8 cellular contexts compared by ENCODE assay signal in genomic region chr17:9021985-9022552, GRCh38. TPM values are rescaled to one million over a fixed set of nuclear protein-coding genes. Genes with fewer than 3 reads are reported as not detected.
DNase-seq lines count a peak whose midpoint lies in the region; ATAC-seq, FAIRE-seq and TF ChIP-seq lines count a peak whose summit lies in the region.

No MANE protein-coding gene starts in this region.

- no peaks in the 10 kb centered on the region for H4K20me1 ChIP-seq in GM12878 (ENCODE audit: control insufficient read depth, insufficient read depth)

- TF ChIP-seq CTCF in GM12878 (IDR thresholded peaks at IDR 0.05 in 2 of 3, conservative IDR thresholded peaks at IDR 0.05 in 1 of 3; ENCODE audit: control insufficient read depth in 2 of 3, extremely low read depth in 1 of 3, insufficient read depth in 1 of 3, low read depth in 3 of 3, low read length in 3 of 3) (no peak), stomach (IDR thresholded peaks at IDR 0.05) (no peak)

- CTCF ChIA-PET in GM12878 (lab: Yijun Ruan, JAX): no interaction called here

- H3K79me2 ChIP-seq in GM12878 (ENCODE audit: control insufficient read depth, insufficient read depth, low read length): no peaks in the 10 kb centered on the region

- H3K4me1 ChIP-seq in GM12878 (ENCODE audit: control insufficient read depth, insufficient read depth, low read length): peaks cover 15% of the 10 kb centered on the region
- peaks cover 23 to 42% (median 35%) of the 10 kb centered on the region in 4 donors for H3K4me1 ChIP-seq in stomach

- peak; percentile 38 for ATAC-seq in GM12878

- no peak for TF ChIP-seq EP300 in Ishikawa (IDR thresholded peaks at IDR 0.05; ENCODE audit: borderline replicate concordance)
- TF ChIP-seq EP300 in GM12878 (IDR thresholded peaks at IDR 0.05; ENCODE audit: borderline replicate concordance in 1 of 2, control insufficient read depth in 1 of 2, low read depth in 2 of 2, low read length in 2 of 2): no peak
- TF ChIP-seq EP300 in stomach (IDR thresholded peaks at IDR 0.05): no peak

- TF ChIP-seq POLR2A in GM12878 (IDR thresholded peaks at IDR 0.05; ENCODE audit: low read depth, low read length) (no peak), stomach (IDR thresholded peaks at IDR 0.05) (no peak)

- in situ Hi-C loops in GM12878 (cut with MboI): no loop called here

- peaks cover 17 to 26% of the 10 kb centered on the region in 2 experiments for H3K27me3 ChIP-seq in GM12878 (replicated peaks in 1 of 2; ENCODE audit: control insufficient read depth in 2 of 2, insufficient read depth in 2 of 2, low read length in 1 of 2)
- peaks cover 22% of the 10 kb centered on the region for H3K27me3 ChIP-seq in layer of hippocampus (ENCODE audit: control insufficient read depth, insufficient read depth, low read length)
- H3K27me3 ChIP-seq in stomach: peaks cover 0 to 62% (median 41%) of the 10 kb centered on the region in 3 donors

- FAIRE-seq in GM12878 (lab: Jason Lieb, UNC): no peak

- H3K36me3 ChIP-seq in GM12878 (ENCODE audit: control insufficient read depth in 2 of 2, insufficient read depth in 2 of 2, low read length in 1 of 2) (no peaks in the 10 kb centered on the region), stomach (no peaks in the 10 kb centered on the region)

- peak overlapping the region; percentile 90 for H3K4me2 ChIP-seq in GM12878 (ENCODE audit: control insufficient read depth, insufficient read depth)

- TF ChIP-seq RAD21 in Ishikawa (IDR thresholded peaks at IDR 0.05; ENCODE audit: low read depth) (no peak), GM12878 (IDR thresholded peaks at IDR 0.05; ENCODE audit: insufficient read depth, low read depth, low read length) (no peak)

- POLR2A ChIA-PET in GM12878 (lab: Charles Lee): no interaction called here

- peaks cover 5% of the 10 kb centered on the region; the same call in 2 of the 3 replicates for H3K9me3 ChIP-seq in GM12878 (replicated peaks; ENCODE audit: control insufficient read depth, insufficient read depth, low read length)
- H3K9me3 ChIP-seq in stomach: no peaks in the 10 kb centered on the region

- H3K27ac ChIP-seq in GM12878 (ENCODE audit: control insufficient read depth, insufficient read depth): no peak overlapping the region
- H3K27ac ChIP-seq in layer of hippocampus (ENCODE audit: low read depth, low read length): peak overlapping the region; percentile 10
- peak overlapping the region; percentile 64 to 91 (median 78) for H3K27ac ChIP-seq in stomach

- H3K9ac ChIP-seq in GM12878 (ENCODE audit: control insufficient read depth, insufficient read depth, low read length): no peak overlapping the region

- intact Hi-C loops in GM12878 (cut with micrococcal nuclease; ENCODE audit: unreplicated experiment) (no loop called here), stomach (cut with DNase I; ENCODE audit: low total_unique reads) (no loop called here)

- peak overlapping the region; percentile 76 for H3K4me3 ChIP-seq in GM12878
- peak overlapping the region; percentile 57 to 84 (median 68) for H3K4me3 ChIP-seq in stomach

- H2AFZ ChIP-seq in GM12878 (ENCODE audit: control insufficient read depth, low read depth, low read length): peak overlapping the region; percentile 64; the same call in 1 of the 2 replicates

- BruUV-seq in GM12878 (replicated peaks; lab: Mats Ljungman, UMichigan): no TSS peak

- SMC1A ChIA-PET in GM12878 (lab: Charles Lee; ENCODE audit: uncharacterized antibody, unreplicated experiment): no interaction called here

- DNase-seq in D341Med (ENCODE audit: low spot score): peak; percentile 46
- DNase-seq in GM12878 (ENCODE audit: low read depth, low spot score): no peak
- no peak for DNase-seq in stomach
- no peak for DNase-seq in occipital lobe (lab: John Stamatoyannopoulos, UW)
- DNase-seq in mucosa of gallbladder (ENCODE audit: low spot score): no peak
- no peak for DNase-seq in effector CD4-positive, alpha-beta T cell

- WGBS in GM12878 (ENCODE audit: insufficient coverage, insufficient replicate concordance, low lambda C conversion rate, missing lambda C conversion rate): 16% methylated on average over 57 of the region's 76 CpGs
- WGBS in stomach, 5 donors: 0 to 1% (median 1%) methylated on average over 12 to 76 of the region's 76 CpGs

- RAD21 ChIA-PET in GM12878 (lab: Charles Lee; ENCODE audit: unreplicated experiment): interaction anchor here (1.2 kb wide), 1 partner anchor 10 kb away, joined by 4 read pairs; no protein-coding TSS in a partner anchor

TF ChIP-seq in Ishikawa, 13 proteins besides CTCF, POLR2A, EP300 and RAD21:
- no peak for TF ChIP-seq FOXM1 (IDR thresholded peaks at IDR 0.05; ENCODE audit: borderline replicate concordance, low read depth)
- TF ChIP-seq NFIC (IDR thresholded peaks at IDR 0.05): no peak
- TF ChIP-seq YY1 (IDR thresholded peaks at IDR 0.05; ENCODE audit: low read depth): no peak
- TF ChIP-seq, protein P1, sequence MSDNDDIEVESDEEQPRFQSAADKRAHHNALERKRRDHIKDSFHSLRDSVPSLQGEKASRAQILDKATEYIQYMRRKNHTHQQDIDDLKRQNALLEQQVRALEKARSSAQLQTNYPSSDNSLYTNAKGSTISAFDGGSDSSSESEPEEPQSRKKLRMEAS (IDR thresholded peaks at IDR 0.05): peak; percentile 22; the same call in 1 of the 2 replicates

TF ChIP-seq in GM12878, 131 proteins besides CTCF, POLR2A, EP300 and RAD21 (continues in another document):
- TF ChIP-seq BHLHE40 (IDR thresholded peaks at IDR 0.05; ENCODE audit: borderline replicate concordance in 1 of 2, low read depth in 2 of 2, low read length in 1 of 2): 0 out of 4 replicates have a peak, but pooled peaks of 1 of the 2 experiments have one; percentile 18
- TF ChIP-seq, protein P2, sequence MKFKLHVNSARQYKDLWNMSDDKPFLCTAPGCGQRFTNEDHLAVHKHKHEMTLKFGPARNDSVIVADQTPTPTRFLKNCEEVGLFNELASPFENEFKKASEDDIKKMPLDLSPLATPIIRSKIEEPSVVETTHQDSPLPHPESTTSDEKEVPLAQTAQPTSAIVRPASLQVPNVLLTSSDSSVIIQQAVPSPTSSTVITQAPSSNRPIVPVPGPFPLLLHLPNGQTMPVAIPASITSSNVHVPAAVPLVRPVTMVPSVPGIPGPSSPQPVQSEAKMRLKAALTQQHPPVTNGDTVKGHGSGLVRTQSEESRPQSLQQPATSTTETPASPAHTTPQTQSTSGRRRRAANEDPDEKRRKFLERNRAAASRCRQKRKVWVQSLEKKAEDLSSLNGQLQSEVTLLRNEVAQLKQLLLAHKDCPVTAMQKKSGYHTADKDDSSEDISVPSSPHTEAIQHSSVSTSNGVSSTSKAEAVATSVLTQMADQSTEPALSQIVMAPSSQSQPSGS (IDR thresholded peaks at IDR 0.05; ENCODE audit: low read length): no peak

RNA-seq across cellular contexts. Expression of gene NTN1, which starts 0.8 kb away (rescaled TPM):
- 7.0 and 7.4 TPM in 2 replicates for total RNA-seq in GM12878 (2013; cell fraction: nucleolus; rRNA removed)
- total RNA-seq in GM12878 (2014; rRNA removed) (0.56 and 0.76 TPM in 2 replicates), GM12878 (2014; rRNA removed; fragmentation: Illumina TruSeq; extraction: Trizol) (0.09 and 0.22 TPM in 2 replicates), GM12878 (2021) (0.49 and 0.80 TPM in 2 replicates), stomach (10 to 100 TPM in 2 of 5 donors, 1 to 10 TPM in 3; 5.8 to 56.2 (median 9.0) TPM), occipital lobe (1.1 TPM), mucosa of gallbladder (33.1 TPM)
- 0.28 TPM for polyA plus RNA-seq in GM12878 (2011; ENCODE audit: low read depth)
- polyA plus RNA-seq in GM12878 (2011; rRNA removed) (0.52 and 0.84 TPM in 2 replicates), GM12878 (2014; fragmentation: Illumina TruSeq; extraction: Trizol) (0.18 TPM in 1 of 2 replicates, not detected in the other), GM12878 (2014; fragmentation: Nextera tagmentation; extraction: Ambion mirVana) (under 1 TPM; 0.02 to 0.04 TPM), GM12878 (2014; rRNA removed) (0.28 and 0.37 TPM in 2 replicates), GM12878 (2016; fragmentation: Nextera tagmentation; extraction: Ambion mirVana) (under 1 TPM; 0.42 to 0.89 TPM), stomach (10 to 100 TPM in 1 of 3 donors, 1 to 10 TPM in 2; 2.9 to 16.6 (median 3.3) TPM)
- polyA plus RNA-seq in GM12878 (2011; cell fraction: cytosol; rRNA removed): 0.88 and 1.3 TPM in 2 replicates
- polyA plus RNA-seq in GM12878 (2011; cell fraction: nucleus; rRNA removed): 3.0 TPM in 2 replicates
- polyA plus RNA-seq in GM12878 (2012): 0.66 and 0.76 TPM in 2 replicates
- 0.80 and 1.6 TPM in 2 replicates for polyA minus RNA-seq in GM12878 (2011; rRNA and poly(A)+ RNA removed)
- polyA minus RNA-seq in GM12878 (2011; cell fraction: cytosol; rRNA and poly(A)+ RNA removed): 0.62 and 0.80 TPM in 2 replicates
- 2.7 and 5.2 TPM in 2 replicates for polyA minus RNA-seq in GM12878 (2011; cell fraction: nucleus; rRNA and poly(A)+ RNA removed)

RNA-seq across cellular contexts. Expression of gene PIK3R5, which starts 56.6 kb away (rescaled TPM):
- total RNA-seq in GM12878 (2013; cell fraction: nucleolus; rRNA removed): 260 and 296 TPM in 2 replicates
- total RNA-seq in GM12878 (2014; rRNA removed) (36.8 and 39.5 TPM in 2 replicates), GM12878 (2014; rRNA removed; fragmentation: Illumina TruSeq; extraction: Trizol) (24.7 and 26.5 TPM in 2 replicates), GM12878 (2021) (50.8 and 51.2 TPM in 2 replicates), stomach (10 to 100 TPM in 2 of 5 donors, 1 to 10 TPM in 2, not detected in 1; 5.1 to 29.8 (median 13.2) TPM), occipital lobe (0.62 TPM), mucosa of gallbladder (17.1 TPM)
- polyA plus RNA-seq in GM12878 (2011; ENCODE audit: low read depth): 25.1 TPM
- polyA plus RNA-seq in GM12878 (2011; rRNA removed) (34.3 and 43.9 TPM in 2 replicates), GM12878 (2014; fragmentation: Illumina TruSeq; extraction: Trizol) (27.3 and 34.2 TPM in 2 replicates), GM12878 (2014; fragmentation: Nextera tagmentation; extraction: Ambion mirVana) (1 to 10 TPM; 9.5 to 9.6 TPM), GM12878 (2014; rRNA removed) (32.9 and 33.5 TPM in 2 replicates), GM12878 (2016; fragmentation: Nextera tagmentation; extraction: Ambion mirVana) (10 to 100 TPM; 36.9 to 39.5 TPM), stomach (1 to 10 TPM in 2 of 3 donors, under 1 TPM in 1; 0.90 to 3.4 (median 2.9) TPM)
- 42.7 and 45.7 TPM in 2 replicates for polyA plus RNA-seq in GM12878 (2011; cell fraction: cytosol; rRNA removed)
- polyA plus RNA-seq in GM12878 (2011; cell fraction: nucleus; rRNA removed): 155 and 160 TPM in 2 replicates
- 44.1 and 46.7 TPM in 2 replicates for polyA plus RNA-seq in GM12878 (2012)
- 48.9 and 95.6 TPM in 2 replicates for polyA minus RNA-seq in GM12878 (2011; rRNA and poly(A)+ RNA removed)
- polyA minus RNA-seq in GM12878 (2011; cell fraction: cytosol; rRNA and poly(A)+ RNA removed): 32.6 and 35.1 TPM in 2 replicates
- 48.0 and 66.0 TPM in 2 replicates for polyA minus RNA-seq in GM12878 (2011; cell fraction: nucleus; rRNA and poly(A)+ RNA removed)
